In genomic region chr4:182808673-182809416, GRCh38 we compare ENCODE assay signal across 7 cellular contexts.
DNase-seq lines count a peak whose midpoint lies in the region; ATAC-seq lines count a peak whose summit lies in the region.

No MANE protein-coding gene starts in this region.

- peak; percentile 66 for DNase-seq in GM19238 (ENCODE audit: insufficient read length, low spot score)
- DNase-seq in T follicular helper cell (ENCODE audit: low read depth), result peak; percentile 7
- DNase-seq in dermis microvascular lymphatic vessel endothelial cell (ENCODE audit: low read depth in 2 of 2), result peak; percentile 16 to 18
- no peak for DNase-seq in OCI-M1 (lab: John Stamatoyannopoulos, UW)
- DNase-seq in NCI-H446 (lab: John Stamatoyannopoulos, UW), result no peak
- no peak for DNase-seq in foreskin melanocyte

- ATAC-seq in HG03039 (IDR thresholded peaks at IDR 0.05; ENCODE audit: unreplicated experiment), result peak; percentile 58

Comparison
In these comparisons a context has a peak if more than half of its experiments do, and no peak if none do; other contexts are left out.
1. DNase-seq: peak in GM19238 (single experiment), T follicular helper cell (single experiment) and dermis microvascular lymphatic vessel endothelial cell (2 of 2); none in OCI-M1 (single experiment), NCI-H446 (0 of 2) and foreskin melanocyte (single experiment).